13 cellular contexts compared by ENCODE assay signal in genomic region chr1:39899611-39900538, GRCh38. TPM values are rescaled to one million over a fixed set of nuclear protein-coding genes. Genes with fewer than 3 reads are reported as not detected.
DNase-seq lines count a peak whose midpoint lies in the region; ATAC-seq, FAIRE-seq and TF ChIP-seq lines count a peak whose summit lies in the region.
"Had no signal": no experiment of that assay in that cellular context is flagged by ENCODE, and none has a peak within 500 bp of the region (broad histone marks: within the 10 kb centered on the region; RNA-seq: fewer than 3 reads in every experiment).

No MANE protein-coding gene starts in this region.

- no peak overlapping the region for H3K27ac Mint-ChIP-seq in CD8-positive, alpha-beta memory T cell
- H3K27ac Mint-ChIP-seq in endodermal cell (peak overlapping the region; percentile 96), nephron (peak overlapping the region in 2 of 3 experiments; percentile 85 to 89)
- H3K27ac Mint-ChIP-seq: stimulated activated naive CD8-positive, alpha-beta T cell treated with anti-CD3 and anti-CD28 coated beads, Interleukin-15, Interleukin-2, amounts not matched to agents 100 ng/mL and 50 ng/mL, for 24 hours had no signal

- peak overlapping the region; percentile 96 for H3K9ac ChIP-seq in endodermal cell (ENCODE audit: extremely low read depth, low read length, poor library complexity, severe bottlenecking)

- H3K4me1 ChIP-seq in CD8-positive, alpha-beta memory T cell (ENCODE audit: insufficient read depth, low read length), result peaks cover 5% of the 10 kb centered on the region
- H3K4me1 ChIP-seq in endodermal cell (ENCODE audit: control insufficient read depth, insufficient read depth, low read length), result peaks cover 19% of the 10 kb centered on the region
- H3K4me1 ChIP-seq in psoas muscle, result peaks cover 7% of the 10 kb centered on the region

- CTCF ChIA-PET in CD8-positive, alpha-beta memory T cell (lab: Charles Lee), result interaction anchor here (0.5 to 9.8 kb wide), 3 partner anchors 74 to 81 kb away, joined by 3 to 110 read pairs (median 6); no protein-coding TSS in a partner anchor

- 51 to 63% methylated on average over 5 to 8 of the region's 8 CpGs for WGBS in endodermal cell (ENCODE audit: insufficient coverage in 1 of 2, insufficient read length in 1 of 2), 2 experiments
- 77 to 82% (median 81%) methylated on average over 8 of the region's 8 CpGs for WGBS in psoas muscle, 3 donors

- peaks cover 19% of the 10 kb centered on the region for H3K27me3 ChIP-seq in CD8-positive, alpha-beta memory T cell (ENCODE audit: insufficient read depth, low read length, poor library complexity, severe bottlenecking)
- H3K27me3 ChIP-seq in endodermal cell (ENCODE audit: control insufficient read depth, insufficient read depth, low read length, poor library complexity, severe bottlenecking) (peaks cover 20% of the 10 kb centered on the region), psoas muscle (ENCODE audit: insufficient read depth in 3 of 3, low read length in 2 of 3) (peaks cover 0 to 20% (median 7%) of the 10 kb centered on the region in 3 donors)

- no peak overlapping the region for H3K4me3 ChIP-seq in CD8-positive, alpha-beta memory T cell (ENCODE audit: low read length)
- H3K4me3 ChIP-seq in endodermal cell (ENCODE audit: low read length) (peak overlapping the region; percentile 84), psoas muscle (no peak overlapping the region)

- no peak for FAIRE-seq in GM19239 (lab: Jason Lieb, UNC)

- intact Hi-C loops in psoas muscle (cut with DNase I), result loop anchor here in 1 of 2 donors (5.0 kb wide), 1 partner anchor 83 kb away; no protein-coding TSS in a partner anchor

- no peaks in the 10 kb centered on the region for H3K36me3 Mint-ChIP-seq in CD8-positive, alpha-beta memory T cell
- H3K36me3 Mint-ChIP-seq in endodermal cell (ENCODE audit: low read depth) (peaks cover 16% of the 10 kb centered on the region), nephron (ENCODE audit: low read depth) (no peaks in the 10 kb centered on the region)

- TF ChIP-seq CTCF in endodermal cell (conservative IDR thresholded peaks at IDR 0.05) (no peak), nephron (IDR thresholded peaks at IDR 0.05; ENCODE audit: unreplicated experiment in 3 of 3) (no peak), psoas muscle (IDR thresholded peaks at IDR 0.05) (no peak)

- no peak for ATAC-seq in psoas muscle
- ATAC-seq: Panc1 had no signal

- peaks cover 8 to 9% (median 8%) of the 10 kb centered on the region in 3 donors for H3K4me1 Mint-ChIP-seq in CD8-positive, alpha-beta memory T cell
- H3K4me1 Mint-ChIP-seq in endodermal cell (peaks cover 40% of the 10 kb centered on the region), nephron (peaks cover 50% of the 10 kb centered on the region)

- H3K9me3 ChIP-seq in CD8-positive, alpha-beta memory T cell (ENCODE audit: low read length), result no peaks in the 10 kb centered on the region
- H3K9me3 ChIP-seq in endodermal cell (ENCODE audit: control insufficient read depth, low read length) (no peaks in the 10 kb centered on the region), psoas muscle (no peaks in the 10 kb centered on the region)

- peaks cover 29 to 54% of the 10 kb centered on the region in 2 donors for H3K27me3 Mint-ChIP-seq in CD8-positive, alpha-beta memory T cell
- peaks cover 29% of the 10 kb centered on the region for H3K27me3 Mint-ChIP-seq in endodermal cell (ENCODE audit: insufficient read depth)
- H3K27me3 Mint-ChIP-seq in nephron (ENCODE audit: low read depth), result peaks cover 53% of the 10 kb centered on the region

- peak overlapping the region; percentile 49 to 77 (median 73) for H3K4me3 Mint-ChIP-seq in CD8-positive, alpha-beta memory T cell
- H3K4me3 Mint-ChIP-seq in endodermal cell (peak overlapping the region; percentile 80), nephron (peak overlapping the region; percentile 85 to 95 (median 87))

- H3K9me3 Mint-ChIP-seq in CD8-positive, alpha-beta memory T cell, result no peaks in the 10 kb centered on the region
- H3K9me3 Mint-ChIP-seq in endodermal cell, result no peaks in the 10 kb centered on the region
- no peaks in the 10 kb centered on the region for H3K9me3 Mint-ChIP-seq in nephron
- H3K9me3 Mint-ChIP-seq: stimulated activated naive CD8-positive, alpha-beta T cell treated with anti-CD3 and anti-CD28 coated beads, Interleukin-15, Interleukin-2, amounts not matched to agents 100 ng/mL and 50 ng/mL, for 24 hours had no signal

- H3K36me3 ChIP-seq in CD8-positive, alpha-beta memory T cell (ENCODE audit: insufficient read depth, low read length), result no peaks in the 10 kb centered on the region
- H3K36me3 ChIP-seq in endodermal cell (ENCODE audit: control insufficient read depth, insufficient read depth, low read length), result peaks cover 8% of the 10 kb centered on the region
- H3K36me3 ChIP-seq in psoas muscle (ENCODE audit: insufficient read depth in 1 of 2, low read depth in 1 of 2), result no peaks in the 10 kb centered on the region

- no peak for DNase-seq in CD8-positive, alpha-beta memory T cell
- DNase-seq in NCI-H1694 (lab: John Stamatoyannopoulos, UW) (peak; percentile 100), endodermal cell (no peak), psoas muscle (no peak), GM19239 (ENCODE audit: insufficient read length, low spot score) (no peak)
- no peak for DNase-seq in stimulated activated CD4-positive, alpha-beta T cell treated with anti-CD3 and anti-CD28 coated beads, Interleukin-4, amount 100 ng/mL, for 1 hour
- DNase-seq in central memory CD4-positive, alpha-beta T cell, result no peak
- DNase-seq: activated CD4-positive, alpha-beta T cell treated with anti-CD3 and anti-CD28 coated beads for 1 hour; amniotic stem cell; stimulated activated CD4-positive, alpha-beta T cell treated with anti-CD3 and anti-CD28 coated beads, Interleukin-12 subunit alpha, Interleukin-12 subunit beta, amount 100 ng/mL, for 4 hours had no signal

- POLR2A ChIA-PET in CD8-positive, alpha-beta memory T cell (lab: Charles Lee), result no interaction called here

- H3K27ac ChIP-seq in CD8-positive, alpha-beta memory T cell (ENCODE audit: low read depth, low read length), result no peak overlapping the region
- H3K27ac ChIP-seq in endodermal cell (ENCODE audit: low read depth, low read length) (peak overlapping the region; percentile 98), psoas muscle (no peak overlapping the region)

RNA-seq across cellular contexts. Expression of gene MYCL, which starts 1.8 kb away (rescaled TPM):
- under 1 TPM in 1 of 2 experiments, not detected in 1; 0.24 TPM for total RNA-seq in CD8-positive, alpha-beta memory T cell
- not detected for polyA plus RNA-seq in CD8-positive, alpha-beta memory T cell
- total RNA-seq in endodermal cell (10 to 100 TPM; 35.0 to 39.5 TPM), psoas muscle (1 to 10 TPM in 2 of 4 donors, under 1 TPM in 2; 0.19 to 1.7 (median 0.60) TPM)
- polyA plus RNA-seq in endodermal cell (2013, experiment 1 of 2), result 44.2 TPM
- polyA plus RNA-seq in endodermal cell (2013, experiment 2 of 2), result 38.5 TPM
- polyA plus RNA-seq in psoas muscle, result under 1 TPM; 0.10 to 0.27 (median 0.12) TPM

RNA-seq across cellular contexts. Expression of gene TRIT1, which starts 16.6 kb away (rescaled TPM):
- total RNA-seq in CD8-positive, alpha-beta memory T cell, result 10 to 100 TPM; 33.1 to 34.0 TPM
- polyA plus RNA-seq in CD8-positive, alpha-beta memory T cell, result 10.3 TPM
- total RNA-seq in endodermal cell (10 to 100 TPM; 26.2 to 35.1 TPM), psoas muscle (10 to 100 TPM in 2 of 4 donors, 1 to 10 TPM in 2; 6.4 to 13.7 (median 10.2) TPM)
- 36.7 TPM for polyA plus RNA-seq in endodermal cell (2013, experiment 1 of 2)
- 39.1 TPM for polyA plus RNA-seq in endodermal cell (2013, experiment 2 of 2)
- 10 to 100 TPM in 2 of 3 donors, 1 to 10 TPM in 1; 9.7 to 26.2 (median 13.6) TPM for polyA plus RNA-seq in psoas muscle

RNA-seq across cellular contexts. Expression of gene MFSD2A, which starts 55.1 kb away (rescaled TPM):
- 10 to 100 TPM; 23.8 to 28.7 TPM for total RNA-seq in CD8-positive, alpha-beta memory T cell
- 0.13 TPM for polyA plus RNA-seq in CD8-positive, alpha-beta memory T cell
- 1 to 10 TPM; 6.3 to 8.5 TPM for total RNA-seq in endodermal cell
- polyA plus RNA-seq in endodermal cell (2013, experiment 1 of 2), result 20.2 TPM
- 21.5 TPM for polyA plus RNA-seq in endodermal cell (2013, experiment 2 of 2)
- under 1 TPM; 0.12 to 0.58 (median 0.47) TPM for total RNA-seq in psoas muscle
- polyA plus RNA-seq in psoas muscle, result 1 to 10 TPM in 1 of 3 donors, under 1 TPM in 2; 0.35 to 2.1 (median 0.92) TPM

Comparison
In these comparisons a context has a peak if more than half of its experiments do, and no peak if none do; other contexts are left out.
1. H3K27ac Mint-ChIP-seq: peak in endodermal cell (single experiment) and nephron (2 of 3); none in CD8-positive, alpha-beta memory T cell (0 of 8).
2. RNA of gene MYCL, which starts 1.8 kb away (total RNA-seq): 35.0 to 39.5 TPM in endodermal cell; 0.19 to 1.7 TPM in psoas muscle and 0.24 TPM in CD8-positive, alpha-beta memory T cell; every median in the first group is over 10 times any median in the second.
3. RNA of gene MFSD2A, which starts 55.1 kb away (total RNA-seq): 23.8 to 28.7 TPM in CD8-positive, alpha-beta memory T cell and 6.3 to 8.5 TPM in endodermal cell; 0.12 to 0.58 TPM in psoas muscle; every median in the first group is over 4 times any median in the second.
4. Peak in every context shown above with its lines, with median percentiles within 50 percentile points of each other: H3K4me3 Mint-ChIP-seq.